ENCODE assay signal across 1 cellular context in genomic region chr10:66322777-66323176, GRCh38.
TF ChIP-seq lines count a peak whose summit lies in the region.

No MANE protein-coding gene starts in this region.

TF ChIP-seq in WTC11, 78 proteins besides CTCF, POLR2A, EP300 and RAD21 (continued from another document):
- TF ChIP-seq ZNF532 (CRISPR knock-in tag; IDR thresholded peaks at IDR 0.05; ENCODE audit: borderline replicate concordance) (no peak), NFYB (CRISPR knock-in tag; conservative IDR thresholded peaks at IDR 0.05; ENCODE audit: low read depth) (no peak), CREM (CRISPR knock-in tag; IDR thresholded peaks at IDR 0.05) (no peak), IRF2 (CRISPR knock-in tag; IDR thresholded peaks at IDR 0.05; ENCODE audit: borderline replicate concordance, low read depth) (no peak), ATF1 (CRISPR knock-in tag; IDR thresholded peaks at IDR 0.05) (no peak)
